ENCODE assay signal across 23 cellular contexts in the genomic region with DNA sequence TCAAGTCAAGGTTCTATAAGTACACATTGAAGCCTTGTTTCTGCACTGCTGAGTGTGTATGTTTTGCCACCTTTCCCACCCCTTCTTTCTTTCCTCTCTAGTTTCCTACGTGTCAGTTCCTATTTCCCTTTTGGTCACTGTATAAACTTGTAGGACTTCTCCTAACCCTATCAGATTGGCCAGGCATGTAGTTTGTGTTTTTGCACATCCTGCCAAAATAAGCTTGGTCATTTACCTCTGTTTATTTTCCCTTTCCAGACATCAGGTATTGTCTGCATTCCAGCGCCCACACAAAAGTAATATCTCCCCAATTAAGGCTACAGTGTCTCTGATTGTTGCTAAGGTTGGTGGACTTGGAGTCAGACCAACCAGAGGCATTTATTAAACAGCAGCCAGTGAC.
"Had no signal": no experiment of that assay in that cellular context is flagged by ENCODE, and none has a peak within 500 bp of the region (broad histone marks: within the 10 kb centered on the region; RNA-seq: fewer than 3 reads in every experiment).

No MANE protein-coding gene starts in this region.

- DNase-seq: activated CD4-positive, alpha-beta memory T cell treated with anti-CD3 and anti-CD28 coated beads, Interleukin-2, amount 10 ng/mL, durations not matched to agents 7 days and 5 days; activated CD4-positive, alpha-beta T cell treated with anti-CD3 and anti-CD28 coated beads, Interleukin-2, amount 10 ng/mL, durations not matched to agents 24 days and 14 days; activated effector memory CD4-positive, alpha-beta T cell treated with anti-CD3 and anti-CD28 coated beads, Interleukin-2, amount 50 U/mL, for 16 hours; activated naive CD4-positive, alpha-beta T cell treated with anti-CD3 and anti-CD28 coated beads, Interleukin-2, amount 10 ng/mL, durations not matched to agents 7 days and 5 days; activated T-cell treated with anti-CD3 and anti-CD28 coated beads for 4 hours; amygdala; body of pancreas; caudate nucleus; effector memory CD4-positive, alpha-beta T cell; heart left ventricle; islet precursor cell; left cardiac atrium; mesendoderm; naive thymus-derived CD8-positive, alpha-beta T cell; posterior cingulate gyrus; SW 1271; T-helper 17 cell had no signal

- H3K9me3 ChIP-seq: body of pancreas, suprapubic skin had no signal

- H3K4me1 ChIP-seq: body of pancreas, neural progenitor cell, tibial nerve had no signal

- H3K36me3 ChIP-seq: gastroesophageal sphincter, heart left ventricle, neural progenitor cell, suprapubic skin, tibial nerve had no signal

- ATAC-seq: activated CD4-positive, CD25-positive, alpha-beta regulatory T cell treated with anti-CD3 and anti-CD28 coated beads, Interleukin-2, amount 50 U/mL, for 24 hours; body of pancreas; gastroesophageal sphincter; naive thymus-derived CD8-positive, alpha-beta T cell; T-helper 17 cell had no signal

- H3K27ac ChIP-seq: body of pancreas, gastroesophageal sphincter, heart left ventricle, neural progenitor cell, suprapubic skin, tibial nerve, VCaP had no signal

- H3K27me3 ChIP-seq: body of pancreas, gastroesophageal sphincter, heart left ventricle, neural progenitor cell, suprapubic skin, tibial nerve had no signal

- H3K4me3 ChIP-seq: body of pancreas, gastroesophageal sphincter, heart left ventricle, neural progenitor cell, suprapubic skin, tibial nerve had no signal
